ENCODE assay signal across 10 cellular contexts in the genomic region with DNA sequence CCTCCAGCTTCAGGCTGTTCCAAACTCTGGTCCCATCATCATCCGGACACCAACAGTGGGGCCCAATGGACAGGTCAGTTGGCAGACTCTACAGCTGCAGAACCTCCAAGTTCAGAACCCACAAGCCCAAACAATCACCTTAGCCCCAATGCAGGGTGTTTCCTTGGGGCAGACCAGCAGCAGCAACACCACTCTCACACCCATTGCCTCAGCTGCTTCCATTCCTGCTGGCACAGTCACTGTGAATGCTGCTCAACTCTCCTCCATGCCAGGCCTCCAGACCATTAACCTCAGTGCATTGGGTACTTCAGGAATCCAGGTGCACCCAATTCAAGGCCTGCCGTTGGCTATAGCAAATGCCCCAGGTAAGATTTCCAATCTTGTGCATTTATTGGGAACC. TPM values are rescaled to one million over a fixed set of nuclear protein-coding genes. Genes with fewer than 3 reads are reported as not detected.
DNase-seq lines count a peak whose midpoint lies in the region; ATAC-seq, FAIRE-seq and TF ChIP-seq lines count a peak whose summit lies in the region.
"Had no signal": no experiment of that assay in that cellular context is flagged by ENCODE, and none has a peak within 500 bp of the region (broad histone marks: within the 10 kb centered on the region; RNA-seq: fewer than 3 reads in every experiment).

No MANE protein-coding gene starts in this region.

- no peak for TF ChIP-seq POLR2A in K562 (conservative IDR thresholded peaks at IDR 0.05)

- in situ Hi-C loops in K562 (cut with MboI) = no loop called here

- intact Hi-C loops in K562 (cut with micrococcal nuclease) = no loop called here

- peak overlapping the region; percentile 82 for H3K27ac Mint-ChIP-seq in stimulated activated naive CD8-positive, alpha-beta T cell treated with anti-CD3 and anti-CD28 coated beads, Interleukin-15, Interleukin-2, amounts not matched to agents 100 ng/mL and 50 ng/mL, for 24 hours
- peak overlapping the region; percentile 60 for H3K27ac Mint-ChIP-seq in mesothelial cell of epicardium

- WGBS in K562 (ENCODE audit: insufficient coverage, low coverage, missing lambda C conversion rate) = 82% methylated on average over 2 of the region's 2 CpGs

- peaks cover 62% of the 10 kb centered on the region for H3K36me3 ChIP-seq in K562 (ENCODE audit: control insufficient read depth, insufficient read depth, low read length)

- H3K9me1 ChIP-seq in K562 (ENCODE audit: control insufficient read depth, insufficient read depth, low read length) = no peaks in the 10 kb centered on the region

- H3K27me3 Mint-ChIP-seq in stimulated activated naive CD8-positive, alpha-beta T cell treated with anti-CD3 and anti-CD28 coated beads, Interleukin-15, Interleukin-2, amounts not matched to agents 100 ng/mL and 50 ng/mL, for 24 hours = no peaks in the 10 kb centered on the region
- no peaks in the 10 kb centered on the region for H3K27me3 Mint-ChIP-seq in mesothelial cell of epicardium (ENCODE audit: low read depth)

- no peak for TF ChIP-seq EP300 in K562 (IDR thresholded peaks at IDR 0.05; ENCODE audit: low read length)

- peak overlapping the region; percentile 13; the same call in 1 of the 2 replicates for H3K4me3 ChIP-seq in K562

- no TSS peak for BruUV-seq in K562 (replicated peaks; lab: Mats Ljungman, UMichigan)

- no peaks in the 10 kb centered on the region for H3K9me3 Mint-ChIP-seq in stimulated activated naive CD8-positive, alpha-beta T cell treated with anti-CD3 and anti-CD28 coated beads, Interleukin-15, Interleukin-2, amounts not matched to agents 100 ng/mL and 50 ng/mL, for 24 hours
- H3K9me3 Mint-ChIP-seq in mesothelial cell of epicardium = no peaks in the 10 kb centered on the region

- peaks cover 32 to 42% of the 10 kb centered on the region in 2 experiments for H3K4me1 ChIP-seq in K562 (replicated peaks in 1 of 2; ENCODE audit: control insufficient read depth in 2 of 2, insufficient read depth in 2 of 2, low read length in 2 of 2)

- no peaks in the 10 kb centered on the region for H3K27me3 ChIP-seq in K562 (ENCODE audit: control insufficient read depth in 2 of 2, insufficient read depth in 2 of 2, low read length in 2 of 2)

- H3K4me2 ChIP-seq in K562 (ENCODE audit: insufficient read depth, low read length) = peak overlapping the region; percentile 59

- no peak for TF ChIP-seq RAD21 in K562 (CRISPR knock-in tag; conservative IDR thresholded peaks at IDR 0.05 in 1 of 2, IDR thresholded peaks at IDR 0.05 in 1 of 2)

- no peak overlapping the region for H2AFZ ChIP-seq in K562 (ENCODE audit: low read depth, low read length)

- CTCF ChIA-PET in K562 (lab: Yijun Ruan, JAX; ENCODE audit: low intra/inter-chr PET ratio) = interaction anchor here (3.5 kb wide), 1 partner anchor 31 kb away, joined by 20 read pairs; no protein-coding TSS in a partner anchor

- no peak for FAIRE-seq in K562 (lab: Jason Lieb, UNC)

- H3K9me3 ChIP-seq in K562 (replicated peaks; ENCODE audit: control insufficient read depth, insufficient read depth, low read depth, low read length) = no peaks in the 10 kb centered on the region

- H3K9ac ChIP-seq in K562 (ENCODE audit: insufficient read depth in 1 of 2, low read depth in 2 of 2, low read length in 2 of 2) = peak overlapping the region; percentile 7 to 53; a peak in 2 of 4 replicates

- ATAC-seq in stimulated activated naive CD8-positive, alpha-beta T cell treated with anti-CD3 and anti-CD28 coated beads, Interleukin-15, Interleukin-2, amounts not matched to agents 100 U/mL and 50 U/mL, for 24 hours = no peak
- no peak for ATAC-seq in K562
- ATAC-seq in HG02840 (IDR thresholded peaks at IDR 0.05; ENCODE audit: low FRiP score, unreplicated experiment) = no peak
- ATAC-seq in GM19324 (IDR thresholded peaks at IDR 0.05; ENCODE audit: low FRiP score, unreplicated experiment) = no peak

- H3K36me3 Mint-ChIP-seq in stimulated activated naive CD8-positive, alpha-beta T cell treated with anti-CD3 and anti-CD28 coated beads, Interleukin-15, Interleukin-2, amounts not matched to agents 100 ng/mL and 50 ng/mL, for 24 hours (ENCODE audit: low read depth) = peaks cover 52% of the 10 kb centered on the region
- peaks cover 18% of the 10 kb centered on the region for H3K36me3 Mint-ChIP-seq in mesothelial cell of epicardium

- H4K20me1 ChIP-seq in K562 (replicated peaks; ENCODE audit: control insufficient read depth, insufficient read depth, low read length) = 0 out of 2 replicates have a peak, but pooled peaks cover 3% of the 10 kb centered on the region

- DNase-seq in stimulated activated naive CD8-positive, alpha-beta T cell treated with anti-CD3 and anti-CD28 coated beads, Interleukin-15, Interleukin-2, amounts not matched to agents 100 U/mL and 50 U/mL, for 24 hours = no peak
- no peak for DNase-seq in K562 (ENCODE audit: extremely low read depth in 1 of 4, low spot score in 3 of 4)
- no peak for DNase-seq in mesothelial cell of epicardium (ENCODE audit: low spot score in 2 of 2, unreplicated experiment in 2 of 2)
- DNase-seq in NCI-H82 treated with DMSO at 0.1 percent for 48 hours (lab: John Stamatoyannopoulos, UW; ENCODE audit: unreplicated experiment) = no peak
- no peak for DNase-seq in cortex of kidney (lab: John Stamatoyannopoulos, UW)
- DNase-seq: GF-D8, HCEC 1CT had no signal

- POLR2A ChIA-PET in K562 (lab: Yijun Ruan, JAX) = interaction anchor here (0.9 to 1.7 kb wide), 3 partner anchors 14 to 49 kb away, joined by 3 to 5 read pairs (median 3); no protein-coding TSS in a partner anchor

- peak overlapping the region; percentile 22; the same call in 2 of the 3 replicates for H3K27ac ChIP-seq in K562 (ENCODE audit: extremely low read depth, low read depth, low read length)

- no peak for TF ChIP-seq CTCF in K562 (IDR thresholded peaks at IDR 0.05 in 2 of 3, conservative IDR thresholded peaks at IDR 0.05 in 1 of 3; ENCODE audit: insufficient read depth in 2 of 3, low read depth in 1 of 3, low read length in 3 of 3)
- TF ChIP-seq CTCF in mesothelial cell of epicardium (IDR thresholded peaks at IDR 0.05; ENCODE audit: unreplicated experiment) = no peak

- H3K4me1 Mint-ChIP-seq in stimulated activated naive CD8-positive, alpha-beta T cell treated with anti-CD3 and anti-CD28 coated beads, Interleukin-15, Interleukin-2, amounts not matched to agents 100 ng/mL and 50 ng/mL, for 24 hours (ENCODE audit: low read depth) = peaks cover 67% of the 10 kb centered on the region
- H3K4me1 Mint-ChIP-seq in mesothelial cell of epicardium = peaks cover 56% of the 10 kb centered on the region

- H3K79me2 ChIP-seq in K562 (ENCODE audit: control insufficient read depth, insufficient read depth, low read length) = peaks cover 69% of the 10 kb centered on the region

- H3K4me3 Mint-ChIP-seq in stimulated activated naive CD8-positive, alpha-beta T cell treated with anti-CD3 and anti-CD28 coated beads, Interleukin-15, Interleukin-2, amounts not matched to agents 100 ng/mL and 50 ng/mL, for 24 hours = peak overlapping the region; percentile 92
- H3K4me3 Mint-ChIP-seq in mesothelial cell of epicardium = peak overlapping the region; percentile 93

RNA-seq across cellular contexts. Expression of a gene that starts 3.3 kb away (rescaled TPM):
- 65.4 and 90.5 TPM in 2 replicates for total RNA-seq in K562 (2011; cell fraction: chromatin; rRNA removed; ENCODE audit: low replicate concordance)
- 29.7 and 34.7 TPM in 2 replicates for total RNA-seq in K562 (2011; cell fraction: nucleolus; rRNA removed)
- total RNA-seq in K562 (2011; cell fraction: nucleoplasm; rRNA removed) = 46.8 and 54.4 TPM in 2 replicates
- 31.5 and 32.2 TPM in 2 replicates for total RNA-seq in K562 (2014; rRNA removed)
- 44.0 and 47.9 TPM in 2 replicates for total RNA-seq in K562 (2014; rRNA removed; fragmentation: Illumina TruSeq; extraction: Trizol)
- 48.9 and 51.7 TPM in 2 replicates for total RNA-seq in K562 (2015; rRNA removed; fragmentation: Illumina TruSeq; extraction: Trizol)
- total RNA-seq in K562 (2021) = 62.2 and 65.5 TPM in 2 replicates
- 41.6 and 64.9 TPM in 2 replicates for polyA plus RNA-seq in K562 (2011; rRNA removed)
- 55.5 and 56.9 TPM in 2 replicates for polyA plus RNA-seq in K562 (2011; cell fraction: cytosol; rRNA removed)
- polyA plus RNA-seq in K562 (2011; cell fraction: nucleus; rRNA removed) = 49.9 and 53.7 TPM in 2 replicates
- polyA plus RNA-seq in K562 (2012) = 23.7 and 26.5 TPM in 2 replicates
- 38.7 and 47.4 TPM in 2 replicates for polyA plus RNA-seq in K562 (2014; fragmentation: Illumina TruSeq; extraction: Trizol)
- 10 to 100 TPM in 1 of 2 experiments, 1 to 10 TPM in 1; 8.0 to 12.3 TPM for polyA plus RNA-seq in K562 (2014; fragmentation: Nextera tagmentation; extraction: Ambion mirVana)
- polyA plus RNA-seq in K562 (2014; rRNA removed) = 25.5 and 28.2 TPM in 2 replicates
- polyA minus RNA-seq in K562 (2011; rRNA and poly(A)+ RNA removed) = 140 and 156 TPM in 2 replicates
- polyA minus RNA-seq in K562 (2011; cell fraction: cytosol; rRNA and poly(A)+ RNA removed) = 64.3 and 64.4 TPM in 2 replicates
- 19.3 and 32.3 TPM in 2 replicates for polyA minus RNA-seq in K562 (2011; cell fraction: nucleus; rRNA and poly(A)+ RNA removed)
- 112 to 120 TPM (median 116 TPM) in 3 replicates for total RNA-seq in mesothelial cell of epicardium

RNA-seq across cellular contexts. Expression of a gene that starts 40.4 kb away (rescaled TPM):
- total RNA-seq in K562 (2011; cell fraction: chromatin; rRNA removed; ENCODE audit: low replicate concordance) = 10.1 and 25.6 TPM in 2 replicates
- total RNA-seq in K562 (2011; cell fraction: nucleolus; rRNA removed) = 14.0 and 16.2 TPM in 2 replicates
- 15.8 and 19.8 TPM in 2 replicates for total RNA-seq in K562 (2011; cell fraction: nucleoplasm; rRNA removed)
- total RNA-seq in K562 (2014; rRNA removed) (10.3 and 20.9 TPM in 2 replicates), K562 (2014; rRNA removed; fragmentation: Illumina TruSeq; extraction: Trizol) (6.0 and 8.9 TPM in 2 replicates), K562 (2015; rRNA removed; fragmentation: Illumina TruSeq; extraction: Trizol) (49.7 and 51.2 TPM in 2 replicates), K562 (2021) (13.5 and 15.0 TPM in 2 replicates), mesothelial cell of epicardium (11.1 to 13.8 TPM (median 12.3 TPM) in 3 replicates)
- polyA plus RNA-seq in K562 (2011; rRNA removed) (12.9 and 19.8 TPM in 2 replicates), K562 (2014; fragmentation: Illumina TruSeq; extraction: Trizol) (26.5 and 28.0 TPM in 2 replicates), K562 (2014; fragmentation: Nextera tagmentation; extraction: Ambion mirVana) (10 to 100 TPM; 19.8 to 21.0 TPM), K562 (2014; rRNA removed) (19.3 and 22.7 TPM in 2 replicates)
- 26.4 and 42.1 TPM in 2 replicates for polyA plus RNA-seq in K562 (2011; cell fraction: cytosol; rRNA removed)
- 33.0 and 40.1 TPM in 2 replicates for polyA plus RNA-seq in K562 (2011; cell fraction: nucleus; rRNA removed)
- 91.6 and 130 TPM in 2 replicates for polyA plus RNA-seq in K562 (2012)
- 6.9 and 11.6 TPM in 2 replicates for polyA minus RNA-seq in K562 (2011; rRNA and poly(A)+ RNA removed)
- polyA minus RNA-seq in K562 (2011; cell fraction: cytosol; rRNA and poly(A)+ RNA removed) = 9.4 and 12.4 TPM in 2 replicates
- polyA minus RNA-seq in K562 (2011; cell fraction: nucleus; rRNA and poly(A)+ RNA removed) = 4.6 and 7.1 TPM in 2 replicates

RNA-seq across cellular contexts. Expression of a gene that starts 47.1 kb away (rescaled TPM):
- total RNA-seq in K562 (2011; cell fraction: chromatin; rRNA removed; ENCODE audit: low replicate concordance) = not detected in 2 replicates
- not detected in 2 replicates for total RNA-seq in K562 (2011; cell fraction: nucleolus; rRNA removed)
- not detected in 2 replicates for total RNA-seq in K562 (2011; cell fraction: nucleoplasm; rRNA removed)
- not detected in 2 replicates for total RNA-seq in K562 (2014; rRNA removed)
- not detected in 2 replicates for total RNA-seq in K562 (2014; rRNA removed; fragmentation: Illumina TruSeq; extraction: Trizol)
- total RNA-seq in K562 (2015; rRNA removed; fragmentation: Illumina TruSeq; extraction: Trizol) = not detected in 2 replicates
- total RNA-seq in K562 (2021) = not detected in 2 replicates
- polyA plus RNA-seq in K562 (2011; rRNA removed) = 0.03 and 0.04 TPM in 2 replicates
- 0.04 TPM in 1 of 2 replicates, not detected in the other for polyA plus RNA-seq in K562 (2011; cell fraction: cytosol; rRNA removed)
- 0.04 TPM in 1 of 2 replicates, not detected in the other for polyA plus RNA-seq in K562 (2011; cell fraction: nucleus; rRNA removed)
- polyA plus RNA-seq in K562 (2012) = 0.04 and 0.07 TPM in 2 replicates
- not detected in 2 replicates for polyA plus RNA-seq in K562 (2014; fragmentation: Illumina TruSeq; extraction: Trizol)
- not detected for polyA plus RNA-seq in K562 (2014; fragmentation: Nextera tagmentation; extraction: Ambion mirVana)
- not detected in 2 replicates for polyA plus RNA-seq in K562 (2014; rRNA removed)
- not detected in 2 replicates for polyA minus RNA-seq in K562 (2011; rRNA and poly(A)+ RNA removed)
- not detected in 2 replicates for polyA minus RNA-seq in K562 (2011; cell fraction: cytosol; rRNA and poly(A)+ RNA removed)
- polyA minus RNA-seq in K562 (2011; cell fraction: nucleus; rRNA and poly(A)+ RNA removed) = not detected in 2 replicates
- 0.27 to 0.62 TPM (median 0.47 TPM) in 3 replicates for total RNA-seq in mesothelial cell of epicardium

RNA-seq across cellular contexts. Expression of a gene that starts 58.3 kb away (rescaled TPM):
- 126 and 173 TPM in 2 replicates for total RNA-seq in K562 (2011; cell fraction: chromatin; rRNA removed; ENCODE audit: low replicate concordance)
- total RNA-seq in K562 (2011; cell fraction: nucleolus; rRNA removed) = 112 and 130 TPM in 2 replicates
- total RNA-seq in K562 (2011; cell fraction: nucleoplasm; rRNA removed) = 168 and 231 TPM in 2 replicates
- total RNA-seq in K562 (2014; rRNA removed) (117 and 153 TPM in 2 replicates), K562 (2014; rRNA removed; fragmentation: Illumina TruSeq; extraction: Trizol) (202 and 204 TPM in 2 replicates), K562 (2015; rRNA removed; fragmentation: Illumina TruSeq; extraction: Trizol) (226 and 244 TPM in 2 replicates), K562 (2021) (329 and 341 TPM in 2 replicates), mesothelial cell of epicardium (74.1 to 87.4 TPM (median 76.2 TPM) in 3 replicates)
- polyA plus RNA-seq in K562 (2011; rRNA removed) (209 and 216 TPM in 2 replicates), K562 (2014; fragmentation: Illumina TruSeq; extraction: Trizol) (527 and 637 TPM in 2 replicates), K562 (2014; fragmentation: Nextera tagmentation; extraction: Ambion mirVana) (100 to 1,000 TPM; 570 to 835 TPM), K562 (2014; rRNA removed) (285 and 301 TPM in 2 replicates)
- 197 and 292 TPM in 2 replicates for polyA plus RNA-seq in K562 (2011; cell fraction: cytosol; rRNA removed)
- 86.9 and 121 TPM in 2 replicates for polyA plus RNA-seq in K562 (2011; cell fraction: nucleus; rRNA removed)
- 406 and 466 TPM in 2 replicates for polyA plus RNA-seq in K562 (2012)
- 115 and 148 TPM in 2 replicates for polyA minus RNA-seq in K562 (2011; rRNA and poly(A)+ RNA removed)
- polyA minus RNA-seq in K562 (2011; cell fraction: cytosol; rRNA and poly(A)+ RNA removed) = 79.5 and 100 TPM in 2 replicates
- polyA minus RNA-seq in K562 (2011; cell fraction: nucleus; rRNA and poly(A)+ RNA removed) = 31.2 and 56.0 TPM in 2 replicates
